Comparison of ENCODE assay signal across 8 cellular contexts in genomic region chr13:49248433-49249002, GRCh38. TPM values are rescaled to one million over a fixed set of nuclear protein-coding genes. Genes with fewer than 3 reads are reported as not detected.
DNase-seq lines count a peak whose midpoint lies in the region; ATAC-seq and TF ChIP-seq lines count a peak whose summit lies in the region.

No MANE protein-coding gene starts in this region.

- H3K36me3 Mint-ChIP-seq in activated naive CD4-positive, alpha-beta T cell treated with anti-CD3 and anti-CD28 coated beads for 36 hours (ENCODE audit: low read depth): peaks cover 6% of the 10 kb centered on the region
- no peaks in the 10 kb centered on the region for H3K36me3 Mint-ChIP-seq in WTC11

- TF ChIP-seq CTCF in WTC11 (IDR thresholded peaks at IDR 0.05) (no peak), fibroblast of pulmonary artery (IDR thresholded peaks at IDR 0.05; ENCODE audit: low read length, missing control alignments) (peak; percentile 31)

- no peaks in the 10 kb centered on the region for H3K4me1 ChIP-seq in neuron (ENCODE audit: insufficient read depth, low read length)

- ATAC-seq in HG03103 (IDR thresholded peaks at IDR 0.05; ENCODE audit: low read depth, unreplicated experiment) (peak; percentile 14), WTC11 (no peak), GM18873 (IDR thresholded peaks at IDR 0.05; ENCODE audit: low FRiP score, unreplicated experiment) (no peak)

- H3K36me3 ChIP-seq in neuron (ENCODE audit: insufficient read depth, low read length): peaks cover 4% of the 10 kb centered on the region

- peak overlapping the region; percentile 69 for H2AFZ ChIP-seq in neuron (ENCODE audit: low read depth, low read length)

- no peaks in the 10 kb centered on the region for H3K27me3 ChIP-seq in neuron (ENCODE audit: insufficient read depth, low read length)

- DNase-seq in activated naive CD4-positive, alpha-beta T cell treated with anti-CD3 and anti-CD28 coated beads for 36 hours: no peak
- no peak for DNase-seq in activated naive CD4-positive, alpha-beta T cell (lab: John Stamatoyannopoulos, UW)
- DNase-seq in WTC11 (ENCODE audit: low spot score) (no peak), fibroblast of pulmonary artery (ENCODE audit: low read depth) (no peak)
- no peak for DNase-seq in stimulated activated CD4-positive, alpha-beta T cell treated with anti-CD3 and anti-CD28 coated beads, Interleukin-2, amount 100 ng/mL, for 24 hours

- CTCF ChIA-PET in activated naive CD4-positive, alpha-beta T cell treated with anti-CD3 and anti-CD28 coated beads for 36 hours (lab: Charles Lee): interaction anchor here (0.6 to 2.6 kb wide), 6 partner anchors 8 to 1113 kb away, joined by 3 to 17 read pairs (median 5); no protein-coding TSS in a partner anchor
- CTCF ChIA-PET in WTC11 (lab: Charles Lee): interaction anchor here (1.1 to 2.3 kb wide), 7 partner anchors 9 to 312 kb away, joined by 3 to 41 read pairs (median 5); no protein-coding TSS in a partner anchor

- peak overlapping the region; percentile 92 for H3K27ac Mint-ChIP-seq in activated naive CD4-positive, alpha-beta T cell treated with anti-CD3 and anti-CD28 coated beads for 36 hours
- peak overlapping the region; percentile 97 for H3K27ac Mint-ChIP-seq in WTC11

- H3K4me1 Mint-ChIP-seq in activated naive CD4-positive, alpha-beta T cell treated with anti-CD3 and anti-CD28 coated beads for 36 hours (ENCODE audit: low read depth): peaks cover 38% of the 10 kb centered on the region
- peaks cover 12% of the 10 kb centered on the region for H3K4me1 Mint-ChIP-seq in WTC11

- H3K27me3 Mint-ChIP-seq in activated naive CD4-positive, alpha-beta T cell treated with anti-CD3 and anti-CD28 coated beads for 36 hours (ENCODE audit: low read depth): no peaks in the 10 kb centered on the region
- peaks cover 15% of the 10 kb centered on the region; the same call in 1 of the 2 replicates for H3K27me3 Mint-ChIP-seq in WTC11 (ENCODE audit: low read depth)

- peak overlapping the region; percentile 82 for H3K4me3 ChIP-seq in fibroblast of pulmonary artery (replicated peaks; ENCODE audit: low read depth, low read length)
- H3K4me3 ChIP-seq in neuron (ENCODE audit: low read length): peak overlapping the region; percentile 91

- H3K4me3 Mint-ChIP-seq in activated naive CD4-positive, alpha-beta T cell treated with anti-CD3 and anti-CD28 coated beads for 36 hours: peak overlapping the region; percentile 98
- H3K4me3 Mint-ChIP-seq in WTC11: peak overlapping the region; percentile 95

- H3K9me3 ChIP-seq in neuron (ENCODE audit: low read length): no peaks in the 10 kb centered on the region

- intact Hi-C loops in activated naive CD4-positive, alpha-beta T cell treated with anti-CD3 and anti-CD28 coated beads for 36 hours (cut with micrococcal nuclease): loop anchor here (1.0 to 5.0 kb wide), 5 partner anchors 33 to 596 kb away; partner anchors contain the start of genes CAB39L, CYSLTR2, PHF11 and RCBTB1

- POLR2A ChIA-PET in WTC11 (lab: Charles Lee): interaction anchor here (1.1 to 1.2 kb wide), 2 partner anchors 32 to 33 kb away, joined by 3 to 4 read pairs; no protein-coding TSS in a partner anchor

- no peaks in the 10 kb centered on the region for H3K9me3 Mint-ChIP-seq in activated naive CD4-positive, alpha-beta T cell treated with anti-CD3 and anti-CD28 coated beads for 36 hours
- no peaks in the 10 kb centered on the region for H3K9me3 Mint-ChIP-seq in WTC11

TF ChIP-seq in WTC11, 78 proteins besides CTCF, POLR2A, EP300 and RAD21:
- TF ChIP-seq ZNF512 (CRISPR knock-in tag; IDR thresholded peaks at IDR 0.05; ENCODE audit: borderline replicate concordance) (no peak), JUN (CRISPR knock-in tag; IDR thresholded peaks at IDR 0.05) (no peak), RELA (CRISPR knock-in tag; IDR thresholded peaks at IDR 0.05; ENCODE audit: borderline replicate concordance) (no peak), USF1 (CRISPR knock-in tag; IDR thresholded peaks at IDR 0.05) (no peak)

RNA-seq across cellular contexts. Expression of gene CDADC1, which starts 0.8 kb away (rescaled TPM):
- 10 to 100 TPM; 13.2 to 14.7 TPM for total RNA-seq in activated naive CD4-positive, alpha-beta T cell treated with anti-CD3 and anti-CD28 coated beads for 36 hours
- 2.9 to 4.9 TPM (median 4.0 TPM) in 3 replicates for total RNA-seq in WTC11 (2021)

RNA-seq across cellular contexts. Expression of gene MLNR, which starts 28.4 kb away (rescaled TPM):
- total RNA-seq in activated naive CD4-positive, alpha-beta T cell treated with anti-CD3 and anti-CD28 coated beads for 36 hours: not detected
- total RNA-seq in WTC11 (2021): not detected in 3 replicates
